Comparison of ENCODE assay signal across 23 cellular contexts in genomic region chr12:84696281-84696680, GRCh38.
"Had no signal": no experiment of that assay in that cellular context is flagged by ENCODE, and none has a peak within 500 bp of the region (broad histone marks: within the 10 kb centered on the region; RNA-seq: fewer than 3 reads in every experiment).

No MANE protein-coding gene starts in this region.

- H3K4me3 Mint-ChIP-seq: endodermal cell; immature natural killer cell; memory B cell; naive thymus-derived CD4-positive, alpha-beta T cell; neural crest cell had no signal

- H3K4me3 ChIP-seq: colonic mucosa, left ventricle myocardium inferior, lower lobe of right lung, ovary, right atrium auricular region, sigmoid colon, skin epidermis, stomach, thoracic aorta, transverse colon had no signal

- H3K4me1 Mint-ChIP-seq: immature natural killer cell; memory B cell; naive thymus-derived CD4-positive, alpha-beta T cell; neural crest cell had no signal

- H3K27ac ChIP-seq: colonic mucosa, left ventricle myocardium inferior, lower lobe of right lung, ovary, right atrium auricular region, sigmoid colon, skin epidermis, stomach, thoracic aorta, transverse colon had no signal

- H3K27me3 Mint-ChIP-seq: memory B cell; naive thymus-derived CD4-positive, alpha-beta T cell had no signal

- DNase-seq: colonic mucosa; dermis blood vessel endothelial cell; effector CD4-positive, alpha-beta T cell; endodermal cell; erythroblast; foreskin fibroblast; immature natural killer cell; left cardiac atrium; left ventricle myocardium inferior; lower lobe of right lung; naive thymus-derived CD4-positive, alpha-beta T cell; ovary; sigmoid colon; stimulated activated CD4-positive, alpha-beta T cell treated with anti-CD3 and anti-CD28 coated beads, Interleukin-12 subunit alpha, Interleukin-12 subunit beta, amount 100 ng/mL, for 4 hours; stimulated activated naive CD4-positive, alpha-beta T cell; stomach; substantia nigra; transverse colon had no signal

- H3K27me3 ChIP-seq: colonic mucosa, ovary, right atrium auricular region, sigmoid colon, stomach, transverse colon had no signal

- H3K9me3 Mint-ChIP-seq: endodermal cell, neural crest cell had no signal

- H3K36me3 Mint-ChIP-seq: immature natural killer cell; memory B cell; naive thymus-derived CD4-positive, alpha-beta T cell had no signal

- H3K27ac Mint-ChIP-seq: immature natural killer cell; memory B cell; naive thymus-derived CD4-positive, alpha-beta T cell had no signal

- ATAC-seq: left cardiac atrium; lower lobe of right lung; naive thymus-derived CD4-positive, alpha-beta T cell had no signal
